ENCODE assay signal across 8 cellular contexts in the genomic region with DNA sequence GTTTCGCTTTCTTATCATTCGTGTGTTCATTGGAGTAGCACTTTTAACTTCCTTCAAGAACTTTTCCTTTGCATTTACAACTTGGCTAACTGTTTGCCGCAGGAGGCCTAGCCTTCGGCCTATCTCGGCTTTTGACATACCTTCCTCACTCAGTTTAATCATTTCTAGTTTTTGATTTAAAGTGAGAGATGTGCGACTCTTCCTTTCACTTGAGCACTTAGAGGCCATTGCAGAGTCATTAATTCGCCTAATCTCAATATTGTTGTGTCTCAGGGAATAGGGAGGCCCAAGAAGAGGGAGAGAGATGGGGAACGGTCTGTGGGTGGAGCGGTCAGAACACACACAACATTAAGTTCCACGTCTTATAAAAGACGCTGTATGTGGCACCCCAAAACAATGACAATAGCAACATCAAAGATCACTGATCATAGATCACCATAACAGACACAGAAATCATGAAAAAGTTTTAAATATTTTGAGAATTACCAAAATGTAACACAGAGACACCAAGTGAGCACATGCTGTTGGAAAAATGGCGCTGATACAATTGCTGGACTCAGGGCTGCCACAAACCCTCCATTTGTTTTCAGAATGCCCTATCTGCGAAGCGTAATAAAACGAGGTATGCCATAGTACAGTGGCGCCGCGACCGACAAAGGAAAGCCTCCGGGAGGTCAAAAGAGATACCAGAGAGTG. TPM values are rescaled to one million over a fixed set of nuclear protein-coding genes. Genes with fewer than 3 reads are reported as not detected.
DNase-seq lines count a peak whose midpoint lies in the region; ATAC-seq and TF ChIP-seq lines count a peak whose summit lies in the region.

No MANE protein-coding gene starts in this region.

- no peaks in the 10 kb centered on the region for H3K27me3 Mint-ChIP-seq in effector memory CD8-positive, alpha-beta T cell

- H3K27me3 ChIP-seq in NT2/D1 (ENCODE audit: insufficient read depth, insufficient read length): no peaks in the 10 kb centered on the region

- no peak for TF ChIP-seq CTCF in omental fat pad (IDR thresholded peaks at IDR 0.05)

- DNase-seq in NT2/D1 (ENCODE audit: low read depth, low spot score) (no peak), omental fat pad (ENCODE audit: low spot score) (no peak), 8988T (no peak), AG08396 (ENCODE audit: low spot score) (no peak)
- DNase-seq in effector memory CD8-positive, alpha-beta T cell: no peak

- ATAC-seq in effector memory CD8-positive, alpha-beta T cell (replicated peaks): no peak
- ATAC-seq in omental fat pad (ENCODE audit: low FRiP score) (peak; percentile 43), HG02884 (IDR thresholded peaks at IDR 0.05; ENCODE audit: unreplicated experiment) (no peak), HG03469 (IDR thresholded peaks at IDR 0.05; ENCODE audit: unreplicated experiment) (no peak)

- peak overlapping the region; percentile 97 to 99 for H3K4me3 Mint-ChIP-seq in effector memory CD8-positive, alpha-beta T cell

- peak overlapping the region; percentile 99 for H3K27ac Mint-ChIP-seq in effector memory CD8-positive, alpha-beta T cell

- H3K9me3 Mint-ChIP-seq in effector memory CD8-positive, alpha-beta T cell: no peaks in the 10 kb centered on the region

- peaks cover 53 to 67% of the 10 kb centered on the region in 2 donors for H3K4me1 Mint-ChIP-seq in effector memory CD8-positive, alpha-beta T cell (ENCODE audit: low read depth in 2 of 2)

- peaks cover 2% of the 10 kb centered on the region for H3K4me1 ChIP-seq in NT2/D1 (ENCODE audit: insufficient read depth, insufficient read length)

- peak overlapping the region; percentile 97 for H3K9ac ChIP-seq in NT2/D1 (ENCODE audit: insufficient read length, low read depth)

- peaks cover 35% of the 10 kb centered on the region for H3K36me3 Mint-ChIP-seq in effector memory CD8-positive, alpha-beta T cell (ENCODE audit: insufficient read depth)

- H3K36me3 ChIP-seq in NT2/D1 (ENCODE audit: insufficient read depth, insufficient read length, low read length): peaks cover 57% of the 10 kb centered on the region

- H3K9me3 ChIP-seq in NT2/D1 (ENCODE audit: insufficient read depth, low read length): peaks cover 7% of the 10 kb centered on the region; the same call in 1 of the 2 replicates

- peak overlapping the region; percentile 91 for H3K4me3 ChIP-seq in GM08714 (ENCODE audit: low read length)
- peak overlapping the region; percentile 96 for H3K4me3 ChIP-seq in NT2/D1 (ENCODE audit: insufficient read length, low read depth)

RNA-seq across cellular contexts. Expression of a gene that starts 0.6 kb away (rescaled TPM):
- total RNA-seq in omental fat pad: 1 to 10 TPM; 1.5 to 3.8 (median 2.4) TPM

RNA-seq across cellular contexts. Expression of a gene that starts 0.7 kb away (rescaled TPM):
- total RNA-seq in omental fat pad: 10 to 100 TPM; 32.2 to 45.4 (median 37.8) TPM

RNA-seq across cellular contexts. Expression of a gene that starts 10.3 kb away (rescaled TPM):
- total RNA-seq in omental fat pad: not detected

RNA-seq across cellular contexts. Expression of a gene that starts 23.8 kb away (rescaled TPM):
- total RNA-seq in omental fat pad: not detected

RNA-seq across cellular contexts. Expression of a gene that starts 29.6 kb away (rescaled TPM):
- total RNA-seq in omental fat pad: not detected
